In genomic region chr2:13057671-13058070, GRCh38 we compare ENCODE assay signal across 11 cellular contexts.
"Had no signal": no experiment of that assay in that cellular context is flagged by ENCODE, and none has a peak within 500 bp of the region (broad histone marks: within the 10 kb centered on the region; RNA-seq: fewer than 3 reads in every experiment).

No MANE protein-coding gene starts in this region.

- H3K4me2 ChIP-seq: GM23338 had no signal

- H3K27ac ChIP-seq: GM23248 had no signal

- ATAC-seq: GM23338, HCT116 had no signal

- H3K4me3 ChIP-seq: GM23248, GM23338, HAP-1 had no signal

- H2AFZ ChIP-seq: GM23248, GM23338 had no signal

- H3K9ac ChIP-seq: GM23248 had no signal

- FAIRE-seq: H1, H54 had no signal

- DNase-seq: GM23248, GOT3, H7, H9, HCEC 1CT, HFFc6 had no signal

- H3K9me3 ChIP-seq: HAP-1 had no signal

- H3K36me3 ChIP-seq: HAP-1 had no signal
